12 cellular contexts compared by ENCODE assay signal in the genomic region with DNA sequence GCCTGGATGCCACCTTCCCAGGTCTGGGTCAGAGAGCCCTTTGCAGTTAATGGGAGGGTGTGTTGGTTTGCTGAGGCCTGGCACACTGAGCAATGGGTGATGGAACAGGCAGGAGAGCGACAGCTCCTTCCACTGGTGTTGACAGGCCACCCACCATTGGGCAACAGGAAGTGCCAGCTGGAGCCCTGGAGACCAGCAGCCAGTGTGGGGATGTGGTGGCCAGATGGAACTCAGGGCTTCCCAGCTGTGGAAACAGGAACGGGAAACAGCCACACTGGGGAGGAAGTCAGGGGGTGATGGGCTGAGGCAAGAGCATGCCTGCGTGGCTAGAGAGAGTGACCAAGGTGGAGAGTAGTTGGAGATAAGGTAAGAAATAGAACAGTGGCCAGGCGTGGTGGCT. TPM values are rescaled to one million over a fixed set of nuclear protein-coding genes. Genes with fewer than 3 reads are reported as not detected.
DNase-seq lines count a peak whose midpoint lies in the region; ATAC-seq and TF ChIP-seq lines count a peak whose summit lies in the region.
"Had no signal": no experiment of that assay in that cellular context is flagged by ENCODE, and none has a peak within 500 bp of the region (broad histone marks: within the 10 kb centered on the region; RNA-seq: fewer than 3 reads in every experiment).

No MANE protein-coding gene starts in this region.

- H3K4me2 ChIP-seq in DOHH2 (ENCODE audit: low read length), result peak overlapping the region; percentile 58

- H3K36me3 ChIP-seq in DOHH2 (ENCODE audit: control insufficient read depth, low read length) (no peaks in the 10 kb centered on the region), neutrophil (peaks cover 34% of the 10 kb centered on the region)
- H3K36me3 ChIP-seq: WERI-Rb-1 had no signal

- no peak for ATAC-seq in GM21529 (IDR thresholded peaks at IDR 0.05; ENCODE audit: unreplicated experiment)
- no peak for ATAC-seq in GM18858 (IDR thresholded peaks at IDR 0.05; ENCODE audit: unreplicated experiment)

- no peaks in the 10 kb centered on the region for H3F3A ChIP-seq in DOHH2 (ENCODE audit: control insufficient read depth, insufficient read depth)

- H3K36me3 Mint-ChIP-seq in endothelial cell (ENCODE audit: low read depth, unreplicated experiment), result no peaks in the 10 kb centered on the region

- no peaks in the 10 kb centered on the region for H3K9me2 ChIP-seq in DOHH2 (replicated peaks; ENCODE audit: control insufficient read depth, low read length)

- no peaks in the 10 kb centered on the region for H3K9me3 Mint-ChIP-seq in endothelial cell (ENCODE audit: unreplicated experiment)

- H4K20me1 ChIP-seq in DOHH2 (ENCODE audit: control insufficient read depth, insufficient read depth, low read depth, low read length), result peaks cover 5% of the 10 kb centered on the region; the same call in 1 of the 2 replicates

- no peaks in the 10 kb centered on the region for H3K9me3 ChIP-seq in DOHH2 (ENCODE audit: control insufficient read depth, insufficient read depth, low read length)
- H3K9me3 ChIP-seq in neutrophil, result no peaks in the 10 kb centered on the region

- H3K4me3 Mint-ChIP-seq in endothelial cell (ENCODE audit: unreplicated experiment), result no peak overlapping the region

- H3K27ac Mint-ChIP-seq in endothelial cell (ENCODE audit: unreplicated experiment), result peak overlapping the region; percentile 68

- no peaks in the 10 kb centered on the region for H3K79me2 ChIP-seq in DOHH2 (ENCODE audit: control insufficient read depth, low read length)

- no peak for TF ChIP-seq CTCF in DOHH2 (IDR thresholded peaks at IDR 0.05; ENCODE audit: low read depth, low read length, poor library complexity, severe bottlenecking)
- no peak for TF ChIP-seq CTCF in endothelial cell (IDR thresholded peaks at IDR 0.05; ENCODE audit: unreplicated experiment)
- TF ChIP-seq CTCF in neutrophil (IDR thresholded peaks at IDR 0.05), result peak; percentile 32

- peaks cover 28% of the 10 kb centered on the region for H3K4me1 ChIP-seq in DOHH2 (ENCODE audit: control insufficient read depth, low read length)
- peaks cover 90 to 96% of the 10 kb centered on the region in 2 experiments for H3K4me1 ChIP-seq in neutrophil (ENCODE audit: control insufficient read depth in 1 of 2, insufficient read depth in 1 of 2, low read depth in 1 of 2, low read length in 1 of 2)

- no peaks in the 10 kb centered on the region for H3K27me3 ChIP-seq in DOHH2 (ENCODE audit: control insufficient read depth, low read length)
- no peaks in the 10 kb centered on the region for H3K27me3 ChIP-seq in neutrophil

- peaks cover 8% of the 10 kb centered on the region for H3K4me1 Mint-ChIP-seq in endothelial cell (ENCODE audit: unreplicated experiment)

- peak; percentile 86 for DNase-seq in NOMO-1 treated with dmso at 0.1 percent for 144 hours (lab: John Stamatoyannopoulos, UW; ENCODE audit: unreplicated experiment)
- peak; percentile 35 for DNase-seq in endothelial cell (ENCODE audit: low spot score)
- DNase-seq in SK-N-DZ (ENCODE audit: low spot score), result no peak
- DNase-seq in DMS153 (lab: John Stamatoyannopoulos, UW), result no peak
- DNase-seq: erythroblast, NCI-H526 treated with DMSO at 0.1 percent for 48 hours, WERI-Rb-1 had no signal

- no peaks in the 10 kb centered on the region for H3K27me3 Mint-ChIP-seq in endothelial cell (ENCODE audit: unreplicated experiment)

- H3K27ac ChIP-seq in DOHH2 (ENCODE audit: low read depth, low read length) (no peak overlapping the region), neutrophil (peak overlapping the region; percentile 96)
- H3K27ac ChIP-seq: WERI-Rb-1 had no signal

- H3K4me3 ChIP-seq in DOHH2 (ENCODE audit: low read length), result no peak overlapping the region
- H3K4me3 ChIP-seq in neutrophil (ENCODE audit: low read depth in 1 of 2, low read length in 1 of 2), result peak overlapping the region; percentile 42 to 44

RNA-seq across cellular contexts. Expression of gene PSTPIP1, which starts 9.3 kb away (rescaled TPM):
- total RNA-seq in endothelial cell (ENCODE audit: unreplicated experiment), result not detected
- 1.4 and 1.8 TPM in 2 replicates for polyA plus RNA-seq in SK-N-DZ (2014; cell fraction: cytosol; rRNA removed)
- polyA plus RNA-seq in SK-N-DZ (2014; cell fraction: nucleus; rRNA removed), result 8.8 and 9.9 TPM in 2 replicates
- total RNA-seq: kidney epithelial cell had no signal

Comparison
In these comparisons a context has a peak if more than half of its experiments do, and no peak if none do; other contexts are left out.
1. DNase-seq: peak in NOMO-1 treated with dmso at 0.1 percent for 144 hours (single experiment) and endothelial cell (single experiment); none in SK-N-DZ (single experiment) and DMS153 (single experiment).